In genomic region chr2:228689049-228689448, GRCh38 we compare ENCODE assay signal across 11 cellular contexts.
DNase-seq lines count a peak whose midpoint lies in the region; ATAC-seq lines count a peak whose summit lies in the region.
"Had no signal": no experiment of that assay in that cellular context is flagged by ENCODE, and none has a peak within 500 bp of the region (broad histone marks: within the 10 kb centered on the region; RNA-seq: fewer than 3 reads in every experiment).

No MANE protein-coding gene starts in this region.

- ATAC-seq in GM18858 (IDR thresholded peaks at IDR 0.05; ENCODE audit: unreplicated experiment) (no peak), HG03460 (IDR thresholded peaks at IDR 0.05; ENCODE audit: unreplicated experiment) (no peak)

- DNase-seq in AG08395 (ENCODE audit: low spot score) (peak; percentile 7), KBM-7 (peak; percentile 2), SK-MEL-5 (ENCODE audit: low read depth, low spot score) (peak; percentile 19), islet precursor cell (peak; percentile 87), midbrain (lab: John Stamatoyannopoulos, UW) (no peak)
- DNase-seq in activated CD4-positive, alpha-beta T cell treated with anti-CD3 and anti-CD28 coated beads for 1 hour = no peak
- DNase-seq: left ventricle myocardium inferior, RPMI8226, transverse colon had no signal

- in situ Hi-C loops in KBM-7 (cut with MboI; ENCODE audit: low pct_unique_long_range_greater_than_20kb, low sequenced_read_pairs) (no loop called here), SK-MEL-5 (cut with HindIII; ENCODE audit: low pct_unique_long_range_greater_than_20kb, low sequenced_read_pairs) (no loop called here)

Comparison
In these comparisons a context has a peak if more than half of its experiments do, and no peak if none do; other contexts are left out.
1. DNase-seq: peak in AG08395 (single experiment), KBM-7 (single experiment), SK-MEL-5 (single experiment) and islet precursor cell (single experiment); none in midbrain (single experiment) and activated CD4-positive, alpha-beta T cell treated with anti-CD3 and anti-CD28 coated beads for 1 hour (single experiment).